7 cellular contexts compared by ENCODE assay signal in genomic region chr3:29324180-29324651, GRCh38. TPM values are rescaled to one million over a fixed set of nuclear protein-coding genes. Genes with fewer than 3 reads are reported as not detected.
A peak's percentile ranks its signal among the peaks of the same experiment; 100 is the strongest.
DNase-seq lines count a peak whose midpoint lies in the region; ATAC-seq lines count a peak whose summit lies in the region.

No MANE protein-coding gene starts in this region.

- no peaks in the 10 kb centered on the region for H3K9me3 ChIP-seq in subcutaneous abdominal adipose tissue (ENCODE audit: control insufficient read depth in 5 of 5, low read length in 5 of 5)

- peak overlapping the region in 2 of 5 donors; percentile 20 to 38 for H3K9ac ChIP-seq in subcutaneous abdominal adipose tissue (ENCODE audit: low read length in 5 of 5)

- peak; percentile 86 for DNase-seq in RPMI7951 (ENCODE audit: low read depth)
- DNase-seq in left ventricle myocardium superior = peak; percentile 34
- DNase-seq in GF-D8 (lab: John Stamatoyannopoulos, UW) = no peak
- DNase-seq in SHP77 (lab: John Stamatoyannopoulos, UW) = no peak

- ATAC-seq in GM18861 (IDR thresholded peaks at IDR 0.05; ENCODE audit: unreplicated experiment) = peak; percentile 96
- ATAC-seq in HG02852 (IDR thresholded peaks at IDR 0.05; ENCODE audit: unreplicated experiment) = peak; percentile 93
- peak; percentile 81 for ATAC-seq in left ventricle myocardium superior

- no peaks in the 10 kb centered on the region for H3K27me3 ChIP-seq in subcutaneous abdominal adipose tissue (ENCODE audit: control insufficient read depth in 5 of 5, insufficient read depth in 4 of 5, low read length in 5 of 5)

- no peaks in the 10 kb centered on the region for H3K36me3 ChIP-seq in subcutaneous abdominal adipose tissue (ENCODE audit: control insufficient read depth in 5 of 5, insufficient read depth in 5 of 5, low read length in 5 of 5)

- peaks cover 0 to 34% (median 24%) of the 10 kb centered on the region in 5 donors for H3K4me1 ChIP-seq in subcutaneous abdominal adipose tissue (ENCODE audit: control insufficient read depth in 5 of 5, insufficient read depth in 5 of 5, low read length in 5 of 5)

- peak overlapping the region; percentile 37 for H3K27ac ChIP-seq in subcutaneous abdominal adipose tissue (ENCODE audit: low read depth, low read length)

- peak overlapping the region; percentile 48 to 60 (median 52) for H3K4me3 ChIP-seq in subcutaneous abdominal adipose tissue (ENCODE audit: low read depth in 1 of 5, low read length in 5 of 5)

- intact Hi-C loops in left ventricle myocardium superior (cut with micrococcal nuclease) = no loop called here

RNA-seq across cellular contexts. Expression of gene RBMS3, which starts 43.3 kb away (rescaled TPM):
- 12.6 and 22.8 TPM in 2 replicates for total RNA-seq in RPMI7951 (2014; rRNA removed; shearing (Covaris generic))
- total RNA-seq in left ventricle myocardium superior = 20.7 TPM

Comparison
In these comparisons a context has a peak if more than half of its experiments do, and no peak if none do; other contexts are left out.
1. DNase-seq: peak in RPMI7951 (single experiment) and left ventricle myocardium superior (single experiment); none in GF-D8 (single experiment) and SHP77 (0 of 2).
2. Peak in every context shown above with its lines, with median percentiles within 50 percentile points of each other: ATAC-seq.